8 cellular contexts compared by ENCODE assay signal in genomic region chr16:87391950-87392822, GRCh38. TPM values are rescaled to one million over a fixed set of nuclear protein-coding genes. Genes with fewer than 3 reads are reported as not detected.
DNase-seq lines count a peak whose midpoint lies in the region; ATAC-seq and TF ChIP-seq lines count a peak whose summit lies in the region.

Gene MAP1LC3B (plus strand): TSS chr16:87392336. CDS start chr16:87392428, 92 bp downstream.

- intact Hi-C loops in T-helper 1 cell treated with Interleukin-12 subunit alpha and Interleukin-12 subunit beta and Interleukin-4 antibody, amounts not matched to agents 30 ng/mL and 1 ng/mL, for 36 hours (cut with micrococcal nuclease): loop anchor here (1.0 kb wide), 1 partner anchor 8 kb away; no protein-coding TSS in a partner anchor
- intact Hi-C loops in heart right ventricle (cut with DNase I): loop anchor here in 8 of 10 donors (2.0 to 10.0 kb wide), 7 partner anchors 70 to 373 kb away; partner anchors contain the start of genes C16orf95 (in 5 of the 8) and KLHDC4 (in 2 of the 8)
- intact Hi-C loops in upper lobe of right lung (cut with DNase I): no loop called here

- TF ChIP-seq CTCF in GM13977 (IDR thresholded peaks at IDR 0.05; ENCODE audit: extremely low read depth, insufficient read depth, missing control alignments) (no peak), heart right ventricle (IDR thresholded peaks at IDR 0.05) (no peak), progenitor cell of endocrine pancreas (IDR thresholded peaks at IDR 0.05; ENCODE audit: unreplicated experiment) (no peak), upper lobe of right lung (IDR thresholded peaks at IDR 0.05) (no peak)

- H3K27ac Mint-ChIP-seq in progenitor cell of endocrine pancreas: peak within 1 kb of the TSS; percentile 98

- DNase-seq in GM13977 (ENCODE audit: low spot score) (peak; percentile 99), NCI-H1694 (lab: John Stamatoyannopoulos, UW) (peak; percentile 75), amniotic epithelial cell (ENCODE audit: low read depth) (peak; percentile 90), heart right ventricle (peak; percentile 94 to 98), progenitor cell of endocrine pancreas (ENCODE audit: low spot score, unreplicated experiment) (peak; percentile 99), upper lobe of right lung (peak; percentile 99)

- in situ Hi-C loops in GM13977 (cut with MboI; ENCODE audit: low pct_unique_long_range_greater_than_20kb, low sequenced_read_pairs, unreplicated experiment): no loop called here

- ATAC-seq in HG02870 (IDR thresholded peaks at IDR 0.05; ENCODE audit: unreplicated experiment): peak; percentile 48
- peak; percentile 89 to 96 (median 93) for ATAC-seq in heart right ventricle
- ATAC-seq in upper lobe of right lung: peak; percentile 92

- WGBS in heart right ventricle, 2 donors: 1% methylated on average over 98 to 112 of the region's 113 CpGs

- peaks cover 39% of the 10 kb centered on the region for H3K4me1 Mint-ChIP-seq in progenitor cell of endocrine pancreas (ENCODE audit: low read depth)

- H3K27me3 ChIP-seq in heart right ventricle (no peaks in the 10 kb centered on the region), upper lobe of right lung (no peaks in the 10 kb centered on the region)

- H3K4me3 Mint-ChIP-seq in progenitor cell of endocrine pancreas (ENCODE audit: low read depth): peak within 1 kb of the TSS; percentile 83

- no peaks in the 10 kb centered on the region for H3K9me3 Mint-ChIP-seq in progenitor cell of endocrine pancreas (ENCODE audit: low read depth)

- H3K27me3 Mint-ChIP-seq in progenitor cell of endocrine pancreas: no peaks in the 10 kb centered on the region

- no peaks in the 10 kb centered on the region for H3K9me3 ChIP-seq in heart right ventricle
- H3K9me3 ChIP-seq in upper lobe of right lung: no peaks in the 10 kb centered on the region

- H3K4me1 ChIP-seq in heart right ventricle: peaks cover 17 to 68% (median 52%) of the 10 kb centered on the region in 9 donors
- peaks cover 39% of the 10 kb centered on the region for H3K4me1 ChIP-seq in upper lobe of right lung

- H3K27ac ChIP-seq in heart right ventricle: peak within 1 kb of the TSS; percentile 97 to 100 (median 99)
- H3K27ac ChIP-seq in upper lobe of right lung: peak within 1 kb of the TSS; percentile 99

- H3K4me3 ChIP-seq in heart right ventricle (peak within 1 kb of the TSS; percentile 55 to 85 (median 74)), upper lobe of right lung (peak within 1 kb of the TSS; percentile 73)

- peaks cover 5% of the 10 kb centered on the region for H3K36me3 Mint-ChIP-seq in progenitor cell of endocrine pancreas (ENCODE audit: insufficient read depth)

- H3K36me3 ChIP-seq in heart right ventricle (peaks cover 0 to 9% (median 0%) of the 10 kb centered on the region in 9 donors), upper lobe of right lung (no peaks in the 10 kb centered on the region)

RNA-seq across cellular contexts. Expression of gene MAP1LC3B, which starts in this region (rescaled TPM):
- 58.9 and 60.5 TPM in 2 replicates for total RNA-seq in T-helper 1 cell treated with Interleukin-12 subunit alpha and Interleukin-12 subunit beta and Interleukin-4 antibody, amounts not matched to agents 30 ng/mL and 1 ng/mL, for 36 hours
- total RNA-seq in heart right ventricle: 100 to 1,000 TPM; 109 to 141 (median 125) TPM
- 100 to 1,000 TPM in 1 of 2 donors, 10 to 100 TPM in 1; 47.0 to 161 TPM for polyA plus RNA-seq in heart right ventricle
- 44.1 and 46.2 TPM in 2 replicates for total RNA-seq in progenitor cell of endocrine pancreas
- total RNA-seq in upper lobe of right lung: 70.4 TPM

Comparison
In these comparisons a context has a peak if more than half of its experiments do, and no peak if none do; other contexts are left out.
1. Peak in every context shown above with its lines: DNase-seq, ATAC-seq, H3K4me3 ChIP-seq and H3K27ac ChIP-seq.